1 cellular context compared by ENCODE assay signal in the genomic region with DNA sequence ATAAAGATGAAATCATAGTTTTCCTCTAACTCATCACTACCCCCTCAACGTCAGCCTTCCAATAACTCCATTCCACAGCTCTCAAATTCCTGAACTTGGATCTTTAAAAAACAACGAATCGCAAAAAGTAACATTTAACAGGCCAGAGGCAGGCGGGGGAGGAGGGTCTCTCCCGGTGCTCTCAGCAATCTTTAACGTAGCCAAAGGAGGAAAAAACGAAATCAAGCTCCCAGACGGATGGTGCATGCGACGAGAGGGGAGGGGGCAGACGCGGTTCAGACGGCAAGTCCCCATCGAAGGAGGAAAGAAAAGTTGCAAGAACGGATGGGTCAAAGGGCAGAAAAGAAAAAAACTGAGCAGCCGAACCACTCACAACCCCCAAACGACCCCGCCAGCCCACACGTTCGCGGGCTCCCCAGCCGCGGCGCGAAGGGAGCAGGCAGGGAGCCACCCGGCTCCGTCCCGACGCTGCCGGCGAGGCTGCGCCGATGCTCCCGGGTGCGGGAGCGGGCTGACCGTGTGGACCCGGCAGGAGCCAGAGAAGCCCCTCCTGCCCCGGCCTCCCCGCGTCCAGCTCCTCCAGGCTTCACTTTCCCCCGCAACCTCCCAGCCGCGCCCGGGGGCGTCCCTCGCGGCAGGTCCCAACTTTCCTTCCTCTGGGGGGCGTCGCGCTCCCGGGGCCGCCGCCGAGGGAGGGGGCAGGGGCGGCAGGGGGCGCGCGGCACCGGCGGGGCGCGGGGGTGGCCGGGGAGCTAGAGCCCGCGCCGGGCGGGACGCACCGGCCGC.
TF ChIP-seq lines count a peak whose summit lies in the region.

No MANE protein-coding gene starts in this region.

TF ChIP-seq in HepG2, 621 proteins besides CTCF, POLR2A, EP300 and RAD21 (continued from another document and continues in another):
- TF ChIP-seq, protein P1, sequence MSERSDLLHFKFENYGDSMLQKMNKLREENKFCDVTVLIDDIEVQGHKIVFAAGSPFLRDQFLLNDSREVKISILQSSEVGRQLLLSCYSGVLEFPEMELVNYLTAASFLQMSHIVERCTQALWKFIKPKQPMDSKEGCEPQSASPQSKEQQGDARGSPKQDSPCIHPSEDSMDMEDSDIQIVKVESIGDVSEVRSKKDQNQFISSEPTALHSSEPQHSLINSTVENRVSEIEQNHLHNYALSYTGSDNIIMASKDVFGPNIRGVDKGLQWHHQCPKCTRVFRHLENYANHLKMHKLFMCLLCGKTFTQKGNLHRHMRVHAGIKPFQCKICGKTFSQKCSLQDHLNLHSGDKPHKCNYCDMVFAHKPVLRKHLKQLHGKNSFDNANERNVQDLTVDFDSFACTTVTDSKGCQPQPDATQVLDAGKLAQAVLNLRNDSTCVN (CRISPR knock-in tag; IDR thresholded peaks at IDR 0.05; ENCODE audit: borderline replicate concordance), result no peak
- TF ChIP-seq SOX6 (IDR thresholded peaks at IDR 0.05), result no peak
- no peak for TF ChIP-seq SOX6 (CRISPR knock-in tag; IDR thresholded peaks at IDR 0.05)
- TF ChIP-seq, protein P2, sequence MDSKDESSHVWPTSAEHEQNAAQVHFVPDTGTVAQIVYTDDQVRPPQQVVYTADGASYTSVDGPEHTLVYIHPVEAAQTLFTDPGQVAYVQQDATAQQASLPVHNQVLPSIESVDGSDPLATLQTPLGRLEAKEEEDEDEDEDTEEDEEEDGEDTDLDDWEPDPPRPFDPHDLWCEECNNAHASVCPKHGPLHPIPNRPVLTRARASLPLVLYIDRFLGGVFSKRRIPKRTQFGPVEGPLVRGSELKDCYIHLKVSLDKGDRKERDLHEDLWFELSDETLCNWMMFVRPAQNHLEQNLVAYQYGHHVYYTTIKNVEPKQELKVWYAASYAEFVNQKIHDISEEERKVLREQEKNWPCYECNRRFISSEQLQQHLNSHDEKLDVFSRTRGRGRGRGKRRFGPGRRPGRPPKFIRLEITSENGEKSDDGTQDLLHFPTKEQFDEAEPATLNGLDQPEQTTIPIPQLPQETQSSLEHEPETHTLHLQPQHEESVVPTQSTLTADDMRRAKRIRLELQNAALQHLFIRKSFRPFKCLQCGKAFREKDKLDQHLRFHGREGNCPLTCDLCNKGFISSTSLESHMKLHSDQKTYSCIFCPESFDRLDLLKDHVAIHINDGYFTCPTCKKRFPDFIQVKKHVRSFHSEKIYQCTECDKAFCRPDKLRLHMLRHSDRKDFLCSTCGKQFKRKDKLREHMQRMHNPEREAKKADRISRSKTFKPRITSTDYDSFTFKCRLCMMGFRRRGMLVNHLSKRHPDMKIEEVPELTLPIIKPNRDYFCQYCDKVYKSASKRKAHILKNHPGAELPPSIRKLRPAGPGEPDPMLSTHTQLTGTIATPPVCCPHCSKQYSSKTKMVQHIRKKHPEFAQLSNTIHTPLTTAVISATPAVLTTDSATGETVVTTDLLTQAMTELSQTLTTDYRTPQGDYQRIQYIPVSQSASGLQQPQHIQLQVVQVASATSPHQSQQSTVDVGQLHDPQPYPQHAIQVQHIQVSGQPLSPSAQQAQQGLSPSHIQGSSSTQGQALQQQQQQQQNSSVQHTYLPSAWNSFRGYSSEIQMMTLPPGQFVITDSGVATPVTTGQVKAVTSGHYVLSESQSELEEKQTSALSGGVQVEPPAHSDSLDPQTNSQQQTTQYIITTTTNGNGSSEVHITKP (CRISPR knock-in tag; IDR thresholded peaks at IDR 0.05; ENCODE audit: low read depth), result no peak
- TF ChIP-seq, protein P3, sequence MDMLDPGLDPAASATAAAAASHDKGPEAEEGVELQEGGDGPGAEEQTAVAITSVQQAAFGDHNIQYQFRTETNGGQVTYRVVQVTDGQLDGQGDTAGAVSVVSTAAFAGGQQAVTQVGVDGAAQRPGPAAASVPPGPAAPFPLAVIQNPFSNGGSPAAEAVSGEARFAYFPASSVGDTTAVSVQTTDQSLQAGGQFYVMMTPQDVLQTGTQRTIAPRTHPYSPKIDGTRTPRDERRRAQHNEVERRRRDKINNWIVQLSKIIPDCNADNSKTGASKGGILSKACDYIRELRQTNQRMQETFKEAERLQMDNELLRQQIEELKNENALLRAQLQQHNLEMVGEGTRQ (IDR thresholded peaks at IDR 0.05; ENCODE audit: low read depth, low read length), result no peak
- TF ChIP-seq, protein P3 (CRISPR knock-in tag; IDR thresholded peaks at IDR 0.05; ENCODE audit: borderline replicate concordance), result no peak
- no peak for TF ChIP-seq ERF (CRISPR knock-in tag; IDR thresholded peaks at IDR 0.05)
- TF ChIP-seq AKAP8 (CRISPR knock-in tag; IDR thresholded peaks at IDR 0.05), result no peak
- no peak for TF ChIP-seq ZNF580 (CRISPR knock-in tag; IDR thresholded peaks at IDR 0.05; ENCODE audit: borderline replicate concordance, low read depth)
- TF ChIP-seq, protein P4, sequence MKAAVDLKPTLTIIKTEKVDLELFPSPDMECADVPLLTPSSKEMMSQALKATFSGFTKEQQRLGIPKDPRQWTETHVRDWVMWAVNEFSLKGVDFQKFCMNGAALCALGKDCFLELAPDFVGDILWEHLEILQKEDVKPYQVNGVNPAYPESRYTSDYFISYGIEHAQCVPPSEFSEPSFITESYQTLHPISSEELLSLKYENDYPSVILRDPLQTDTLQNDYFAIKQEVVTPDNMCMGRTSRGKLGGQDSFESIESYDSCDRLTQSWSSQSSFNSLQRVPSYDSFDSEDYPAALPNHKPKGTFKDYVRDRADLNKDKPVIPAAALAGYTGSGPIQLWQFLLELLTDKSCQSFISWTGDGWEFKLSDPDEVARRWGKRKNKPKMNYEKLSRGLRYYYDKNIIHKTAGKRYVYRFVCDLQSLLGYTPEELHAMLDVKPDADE (CRISPR knock-in tag; IDR thresholded peaks at IDR 0.05), result no peak
- no peak for TF ChIP-seq CAMTA2 (CRISPR knock-in tag; IDR thresholded peaks at IDR 0.05; ENCODE audit: borderline replicate concordance)
- TF ChIP-seq SMAD1 (CRISPR knock-in tag; IDR thresholded peaks at IDR 0.05; ENCODE audit: borderline replicate concordance, low read depth), result no peak
- no peak for TF ChIP-seq ZNF180 (CRISPR knock-in tag; IDR thresholded peaks at IDR 0.05; ENCODE audit: borderline replicate concordance, low read depth)
- TF ChIP-seq ZBTB42 (CRISPR knock-in tag; IDR thresholded peaks at IDR 0.05), result no peak
- no peak for TF ChIP-seq ZNF318 (CRISPR knock-in tag; IDR thresholded peaks at IDR 0.05)
- TF ChIP-seq NRL (CRISPR knock-in tag; IDR thresholded peaks at IDR 0.05; ENCODE audit: borderline replicate concordance), result no peak
- TF ChIP-seq KMT2B (CRISPR knock-in tag; IDR thresholded peaks at IDR 0.05), result 0 out of 2 replicates have a peak, but pooled peaks have one; percentile 3
- TF ChIP-seq ZFP1 (CRISPR knock-in tag; IDR thresholded peaks at IDR 0.05), result no peak
- TF ChIP-seq U2AF2 (IDR thresholded peaks at IDR 0.05; ENCODE audit: low read depth, low read length), result no peak
- no peak for TF ChIP-seq ZNF616 (CRISPR knock-in tag; IDR thresholded peaks at IDR 0.05; ENCODE audit: low read depth)
- TF ChIP-seq HNRNPLL (IDR thresholded peaks at IDR 0.05; ENCODE audit: low read depth, low read length, poor library complexity, severe bottlenecking), result peak; percentile 39
- TF ChIP-seq GATAD2A (CRISPR knock-in tag; IDR thresholded peaks at IDR 0.05), result no peak
- TF ChIP-seq ZBTB37 (CRISPR knock-in tag; IDR thresholded peaks at IDR 0.05), result no peak
- TF ChIP-seq PATZ1 (CRISPR knock-in tag; IDR thresholded peaks at IDR 0.05), result peak; percentile 91
- TF ChIP-seq EHMT2 (IDR thresholded peaks at IDR 0.05; ENCODE audit: borderline replicate concordance, low read depth, low read length), result no peak
- no peak; the same call in 1 of the 2 replicates for TF ChIP-seq RXRA (CRISPR knock-in tag; IDR thresholded peaks at IDR 0.05)
- no peak for TF ChIP-seq TRIM24 (CRISPR knock-in tag; IDR thresholded peaks at IDR 0.05)
- no peak for TF ChIP-seq SOX13 (IDR thresholded peaks at IDR 0.05)
- TF ChIP-seq SOX13 (CRISPR knock-in tag; conservative IDR thresholded peaks at IDR 0.05 in 1 of 2, IDR thresholded peaks at IDR 0.05 in 1 of 2), result no peak
- no peak for TF ChIP-seq NFE2L2 (IDR thresholded peaks at IDR 0.05; ENCODE audit: low read length)
- TF ChIP-seq ZNF274 (CRISPR knock-in tag; IDR thresholded peaks at IDR 0.05), result 0 out of 2 replicates have a peak, but pooled peaks have one; percentile 22
- TF ChIP-seq, protein P5, sequence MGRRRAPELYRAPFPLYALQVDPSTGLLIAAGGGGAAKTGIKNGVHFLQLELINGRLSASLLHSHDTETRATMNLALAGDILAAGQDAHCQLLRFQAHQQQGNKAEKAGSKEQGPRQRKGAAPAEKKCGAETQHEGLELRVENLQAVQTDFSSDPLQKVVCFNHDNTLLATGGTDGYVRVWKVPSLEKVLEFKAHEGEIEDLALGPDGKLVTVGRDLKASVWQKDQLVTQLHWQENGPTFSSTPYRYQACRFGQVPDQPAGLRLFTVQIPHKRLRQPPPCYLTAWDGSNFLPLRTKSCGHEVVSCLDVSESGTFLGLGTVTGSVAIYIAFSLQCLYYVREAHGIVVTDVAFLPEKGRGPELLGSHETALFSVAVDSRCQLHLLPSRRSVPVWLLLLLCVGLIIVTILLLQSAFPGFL (CRISPR knock-in tag; IDR thresholded peaks at IDR 0.05), result no peak
